ENCODE assay signal across 8 cellular contexts in genomic region chr9:26892251-26893029, GRCh38. TPM values are rescaled to one million over a fixed set of nuclear protein-coding genes. Genes with fewer than 3 reads are reported as not detected.
DNase-seq lines count a peak whose midpoint lies in the region; ATAC-seq and TF ChIP-seq lines count a peak whose summit lies in the region.

Gene CAAP1, minus strand, starts transcription at chr9:26892802. Its CDS starts 87 bp downstream, at chr9:26892715.

- peaks cover 4% of the 10 kb centered on the region for H3K36me3 Mint-ChIP-seq in chondrocyte (ENCODE audit: low read depth)

- H3K4me1 Mint-ChIP-seq in chondrocyte (ENCODE audit: low read depth) = peaks cover 43% of the 10 kb centered on the region

- H3K9me3 Mint-ChIP-seq in chondrocyte (ENCODE audit: low read depth) = peaks cover 6% of the 10 kb centered on the region

- ATAC-seq in GM19023 (IDR thresholded peaks at IDR 0.05; ENCODE audit: unreplicated experiment) (peak; percentile 95), HG03280 (IDR thresholded peaks at IDR 0.05; ENCODE audit: unreplicated experiment) (peak; percentile 95)

- TF ChIP-seq CTCF in AG10803 (conservative IDR thresholded peaks at IDR 0.05; ENCODE audit: low read length) (peak; percentile 44), chondrocyte (IDR thresholded peaks at IDR 0.05) (peak; percentile 75), kidney epithelial cell (IDR thresholded peaks at IDR 0.05; ENCODE audit: insufficient read depth, low read length, poor library complexity, severe bottlenecking) (peak; percentile 54)

- no peaks in the 10 kb centered on the region for H3K36me3 ChIP-seq in kidney epithelial cell (ENCODE audit: control insufficient read depth, insufficient read depth, low read length)

- H3K27me3 ChIP-seq in kidney epithelial cell (ENCODE audit: control insufficient read depth, insufficient read depth, low read length) = no peaks in the 10 kb centered on the region

- H3K4me3 Mint-ChIP-seq in chondrocyte (ENCODE audit: unreplicated experiment) = peak within 1 kb of the TSS; percentile 94

- H3K27ac Mint-ChIP-seq in chondrocyte (ENCODE audit: unreplicated experiment) = peak within 1 kb of the TSS; percentile 98

- DNase-seq in AG10803 (ENCODE audit: low read depth) (peak; percentile 89), NCI-H345 (lab: John Stamatoyannopoulos, UW) (peak; percentile 96), chondrocyte (ENCODE audit: low spot score) (peak; percentile 97), kidney epithelial cell (ENCODE audit: low read depth) (peak; percentile 70)
- DNase-seq in activated CD4-positive, alpha-beta T cell treated with anti-CD3 and anti-CD28 coated beads for 1 hour = peak; percentile 89
- DNase-seq in stimulated activated CD4-positive, alpha-beta T cell treated with anti-CD3 and anti-CD28 coated beads, Interleukin-15, amount 100 ng/mL, for 48 hours (ENCODE audit: low read depth in 2 of 2) = peak; percentile 92 to 93

- H3K27me3 Mint-ChIP-seq in chondrocyte (ENCODE audit: low read depth) = no peaks in the 10 kb centered on the region

- H3K4me3 ChIP-seq in AG10803 (ENCODE audit: low read length) = peak within 1 kb of the TSS; percentile 96
- H3K4me3 ChIP-seq in kidney epithelial cell (ENCODE audit: low read depth, low read length) = peak within 1 kb of the TSS; percentile 92

RNA-seq across cellular contexts. Expression of gene CAAP1, which starts in this region (rescaled TPM):
- total RNA-seq in chondrocyte = 15.0 to 19.1 TPM (median 16.1 TPM) in 3 replicates
- 26.3 and 33.4 TPM in 2 replicates for total RNA-seq in kidney epithelial cell

Comparison
In these comparisons a context has a peak if more than half of its experiments do, and no peak if none do; other contexts are left out.
1. Peak in every context shown above with its lines: DNase-seq, ATAC-seq and H3K4me3 ChIP-seq.